16 cellular contexts compared by ENCODE assay signal in the genomic region with DNA sequence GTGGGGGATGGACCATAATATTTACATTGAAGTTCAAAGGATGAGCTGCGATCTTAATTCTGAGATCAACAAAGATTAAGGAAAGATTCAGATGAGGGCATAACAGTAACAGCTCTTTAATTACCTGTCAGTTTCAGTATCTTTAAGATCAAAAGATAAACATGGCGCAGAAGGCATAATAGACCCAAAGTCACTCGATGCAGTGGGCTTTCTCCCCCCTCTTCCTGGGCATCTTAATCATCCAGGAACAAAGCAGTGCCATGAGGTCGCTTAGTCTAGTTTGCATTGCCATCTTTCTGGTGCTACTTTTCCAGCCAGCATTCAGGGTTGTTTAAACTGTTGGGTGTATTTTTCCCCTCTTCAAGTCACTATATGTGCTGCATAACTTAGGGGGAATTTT.
"Had no signal": no experiment of that assay in that cellular context is flagged by ENCODE, and none has a peak within 500 bp of the region (broad histone marks: within the 10 kb centered on the region; RNA-seq: fewer than 3 reads in every experiment).

No MANE protein-coding gene starts in this region.

- H3K4me3 ChIP-seq: cardiac muscle cell, left lung, prostate gland, stomach, thoracic aorta had no signal

- H3K27me3 ChIP-seq: cardiac muscle cell, left lung, stomach had no signal

- H3K4me3 Mint-ChIP-seq: activated CD4-positive, alpha-beta memory T cell treated with anti-CD3 and anti-CD28 coated beads, Interleukin-2, amount 10 ng/mL, durations not matched to agents 7 days and 5 days; activated T-cell treated with anti-CD3 and anti-CD28 coated beads, Interleukin-2, amount 50 U/mL, for 24 hours; natural killer cell; T-cell had no signal

- H3K9me3 ChIP-seq: left lung, prostate gland, stomach, thoracic aorta had no signal

- ATAC-seq: natural killer cell, right cardiac atrium, T-cell had no signal

- H3K27ac Mint-ChIP-seq: activated CD4-positive, alpha-beta memory T cell treated with anti-CD3 and anti-CD28 coated beads, Interleukin-2, amount 10 ng/mL, durations not matched to agents 7 days and 5 days; activated T-cell treated with anti-CD3 and anti-CD28 coated beads, Interleukin-2, amount 50 U/mL, for 24 hours; natural killer cell; T-cell had no signal

- H3K36me3 Mint-ChIP-seq: natural killer cell, T-cell had no signal

- H3K27me3 Mint-ChIP-seq: activated CD4-positive, alpha-beta memory T cell treated with anti-CD3 and anti-CD28 coated beads, Interleukin-2, amount 10 ng/mL, durations not matched to agents 7 days and 5 days had no signal

- H3K36me3 ChIP-seq: cardiac muscle cell, left lung, prostate gland, stomach, thoracic aorta had no signal

- H3K9me3 Mint-ChIP-seq: activated CD4-positive, alpha-beta memory T cell treated with anti-CD3 and anti-CD28 coated beads, Interleukin-2, amount 10 ng/mL, durations not matched to agents 7 days and 5 days; activated T-cell treated with anti-CD3 and anti-CD28 coated beads, Interleukin-2, amount 50 U/mL, for 24 hours; natural killer cell; T-cell had no signal

- H3K4me1 Mint-ChIP-seq: activated CD4-positive, alpha-beta memory T cell treated with anti-CD3 and anti-CD28 coated beads, Interleukin-2, amount 10 ng/mL, durations not matched to agents 7 days and 5 days; natural killer cell; T-cell had no signal

- H3K27ac ChIP-seq: cardiac muscle cell, left lung, prostate gland, thoracic aorta had no signal

- DNase-seq: activated CD4-positive, alpha-beta memory T cell treated with anti-CD3 and anti-CD28 coated beads, Interleukin-2, amount 10 ng/mL, durations not matched to agents 7 days and 5 days; activated CD4-positive, alpha-beta T cell treated with anti-CD3 and anti-CD28 coated beads for 1 hour; activated effector memory CD4-positive, alpha-beta T cell treated with Interleukin-2 at 50 U/mL for 16 hours; activated naive CD4-positive, alpha-beta T cell treated with anti-CD3 and anti-CD28 coated beads, Interleukin-2, amount 50 U/mL, for 16 hours; activated T-cell treated with anti-CD3 and anti-CD28 coated beads, Interleukin-2, amount 50 U/mL, for 24 hours; hippocampal formation; left lung; mammary epithelial cell; natural killer cell; right cardiac atrium; stomach; T-cell; T1000 had no signal

- H3K4me1 ChIP-seq: left lung, prostate gland, stomach had no signal
